In the genomic region with DNA sequence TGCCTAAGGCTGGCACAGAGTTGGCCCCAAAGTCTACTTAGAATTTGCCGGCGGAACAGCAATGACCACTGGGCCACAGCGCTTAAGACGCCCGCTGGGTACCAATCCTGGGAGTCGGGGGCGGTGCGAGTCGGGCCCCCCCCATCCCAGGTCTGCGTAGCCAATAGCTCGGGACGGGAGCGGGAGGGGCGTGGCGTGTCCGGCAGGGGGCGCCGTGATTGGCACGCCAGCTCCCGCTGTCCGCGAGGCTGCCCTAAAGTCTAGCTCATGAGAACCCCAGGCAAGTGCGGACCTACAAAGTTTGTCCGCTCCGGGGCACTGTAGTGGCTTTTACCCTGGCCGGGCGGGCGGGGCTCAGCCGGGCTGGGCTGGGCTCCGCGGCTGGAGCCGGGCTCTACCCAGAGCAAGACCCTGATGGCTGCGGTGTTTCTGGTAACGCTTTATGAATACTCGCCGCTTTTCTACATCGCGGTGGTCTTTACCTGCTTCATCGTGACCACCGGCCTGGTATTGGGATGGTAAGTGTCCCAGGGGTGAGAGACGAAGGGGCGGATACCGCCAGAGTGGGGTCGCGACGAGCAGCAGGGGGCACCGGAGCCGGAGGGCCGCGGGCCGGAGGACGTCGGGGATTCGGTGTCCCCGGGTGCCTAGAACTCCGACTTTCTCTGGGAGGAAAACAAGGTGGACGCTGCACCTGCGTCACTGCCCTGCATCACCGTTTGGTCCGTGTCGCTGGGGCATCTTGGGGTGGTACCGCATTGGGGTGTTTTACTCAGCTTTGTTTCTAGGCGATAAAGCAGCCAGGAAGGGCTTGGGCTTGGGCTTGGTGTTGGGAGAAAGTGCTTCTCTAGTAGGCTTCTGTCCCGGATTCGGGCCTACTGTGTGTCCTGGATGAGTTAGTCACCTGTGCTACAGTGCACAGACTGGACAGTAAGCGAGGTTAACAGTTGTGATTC, we compare ENCODE assay signal across 8 cellular contexts. TPM values are rescaled to one million over a fixed set of nuclear protein-coding genes. Genes with fewer than 3 reads are reported as not detected.
A peak's percentile ranks its signal among the peaks of the same experiment; 100 is the strongest.
DNase-seq lines count a peak whose midpoint lies in the region; ATAC-seq and TF ChIP-seq lines count a peak whose summit lies in the region.

A gene with protein sequence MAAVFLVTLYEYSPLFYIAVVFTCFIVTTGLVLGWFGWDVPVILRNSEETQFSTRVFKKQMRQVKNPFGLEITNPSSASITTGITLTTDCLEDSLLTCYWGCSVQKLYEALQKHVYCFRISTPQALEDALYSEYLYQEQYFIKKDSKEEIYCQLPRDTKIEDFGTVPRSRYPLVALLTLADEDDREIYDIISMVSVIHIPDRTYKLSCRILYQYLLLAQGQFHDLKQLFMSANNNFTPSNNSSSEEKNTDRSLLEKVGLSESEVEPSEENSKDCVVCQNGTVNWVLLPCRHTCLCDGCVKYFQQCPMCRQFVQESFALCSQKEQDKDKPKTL (plus strand): TSS at position 361 of the 956 bp plus-strand sequence. CDS start 54 bp downstream, at position 415.

- peak within 1 kb of the TSS; percentile 98 for H3K4me3 ChIP-seq in AG10803 (ENCODE audit: low read length)

- no peaks in the 10 kb centered on the region for H3K27me3 Mint-ChIP-seq in activated B cell treated with CpG ODN at 0.5 μM for 24 hours

- intact Hi-C loops in activated B cell treated with CpG ODN at 0.5 μM for 24 hours (cut with micrococcal nuclease) = loop anchor here (1.0 to 5.0 kb wide), 10 partner anchors 21 to 1718 kb away; a partner anchor contains a TSS

- ATAC-seq in GM19023 (IDR thresholded peaks at IDR 0.05; ENCODE audit: unreplicated experiment) (peak; percentile 98), HG03280 (IDR thresholded peaks at IDR 0.05; ENCODE audit: unreplicated experiment) (peak; percentile 97), activated B cell treated with CpG ODN at 0.5 μM for 24 hours (ENCODE audit: low read depth) (peak; percentile 98)

- peaks cover 22% of the 10 kb centered on the region for H3K36me3 Mint-ChIP-seq in activated B cell treated with CpG ODN at 0.5 μM for 24 hours (ENCODE audit: low read depth)

- DNase-seq in AG10803 (ENCODE audit: low read depth) (peak; percentile 98), NCI-H345 (lab: John Stamatoyannopoulos, UW) (peak; percentile 97), activated B cell treated with CpG ODN at 0.5 μM for 24 hours (peak; percentile 98), caudate nucleus (lab: John Stamatoyannopoulos, UW) (peak; percentile 66 to 99 (median 96)), inferior parietal cortex (ENCODE audit: extremely low spot score) (peak; percentile 97)
- peak; percentile 89 to 97 for DNase-seq in stimulated activated CD4-positive, alpha-beta T cell treated with anti-CD3 and anti-CD28 coated beads, Interleukin-12 subunit alpha, Interleukin-12 subunit beta, amount 100 ng/mL, for 24 hours (ENCODE audit: low read depth in 2 of 2)

- POLR2A ChIA-PET in activated B cell treated with CpG ODN at 0.5 μM for 24 hours (lab: Charles Lee) = interaction anchor here (0.5 to 2.8 kb wide), 11 partner anchors 9 to 541 kb away, joined by 3 to 37 read pairs (median 3); a partner anchor contains a TSS

- no peaks in the 10 kb centered on the region for H3K9me3 Mint-ChIP-seq in activated B cell treated with CpG ODN at 0.5 μM for 24 hours

- peak within 1 kb of the TSS; percentile 64 for H3K27ac ChIP-seq in caudate nucleus (ENCODE audit: low read depth, low read length)

- TF ChIP-seq CTCF in AG10803 (conservative IDR thresholded peaks at IDR 0.05; ENCODE audit: low read length) = peak; percentile 47
- TF ChIP-seq CTCF in activated B cell treated with CpG ODN at 0.5 μM for 24 hours (IDR thresholded peaks at IDR 0.05) = no peak

- CTCF ChIA-PET in activated B cell treated with CpG ODN at 0.5 μM for 24 hours (lab: Charles Lee) = interaction anchor here (1.1 to 2.3 kb wide), 4 partner anchors 22 to 264 kb away, joined by 3 to 13 read pairs (median 6); a partner anchor contains a TSS

- H3K4me1 Mint-ChIP-seq in activated B cell treated with CpG ODN at 0.5 μM for 24 hours = peaks cover 41% of the 10 kb centered on the region

- peak within 1 kb of the TSS; percentile 95 for H3K4me3 Mint-ChIP-seq in activated B cell treated with CpG ODN at 0.5 μM for 24 hours

- H3K27ac Mint-ChIP-seq in activated B cell treated with CpG ODN at 0.5 μM for 24 hours = peak within 1 kb of the TSS; percentile 89

RNA-seq across cellular contexts. Expression of the gene that starts here (rescaled TPM):
- total RNA-seq in activated B cell treated with CpG ODN at 0.5 μM for 24 hours = 11.9 and 14.1 TPM in 2 replicates

Comparison
In these comparisons a context has a peak if more than half of its experiments do, and no peak if none do; other contexts are left out.
1. Peak in every context shown above with its lines: DNase-seq, ATAC-seq, H3K4me3 ChIP-seq and H3K27ac ChIP-seq.